ENCODE assay signal across 10 cellular contexts in the genomic region with DNA sequence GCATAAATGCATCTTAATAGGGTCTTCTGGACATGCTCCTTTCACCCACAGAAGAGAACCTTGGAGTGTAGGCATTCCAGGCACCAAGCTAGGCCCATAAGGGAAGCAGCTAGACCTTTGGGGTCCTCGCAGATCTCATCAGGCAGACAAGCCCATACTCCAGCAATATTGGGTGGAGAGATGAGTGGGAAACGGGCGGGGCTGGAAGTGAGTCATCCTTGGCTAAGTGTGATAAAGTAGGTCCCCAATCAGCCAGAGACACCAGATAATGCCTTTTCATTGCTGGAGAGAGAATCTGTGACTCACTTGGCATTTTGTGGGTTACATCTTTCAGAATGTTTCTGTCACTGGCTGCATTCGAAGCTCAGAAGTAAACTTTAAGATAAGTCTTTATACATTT.
DNase-seq lines count a peak whose midpoint lies in the region; ATAC-seq and TF ChIP-seq lines count a peak whose summit lies in the region.
"Had no signal": no experiment of that assay in that cellular context is flagged by ENCODE, and none has a peak within 500 bp of the region (broad histone marks: within the 10 kb centered on the region; RNA-seq: fewer than 3 reads in every experiment).

No MANE protein-coding gene starts in this region.

- DNase-seq in HCEC 1CT = peak; percentile 46
- DNase-seq in RWPE2 (ENCODE audit: low spot score) = no peak
- peak; percentile 10 for DNase-seq in amniotic stem cell (lab: John Stamatoyannopoulos, UW)
- DNase-seq in stimulated activated CD4-positive, alpha-beta T cell treated with anti-CD3 and anti-CD28 coated beads, Interleukin-4, amount 100 ng/mL, for 1 hour = peak; percentile 39
- DNase-seq in mesenteric fat pad (ENCODE audit: low spot score) = no peak
- DNase-seq in progenitor cell of endocrine pancreas (ENCODE audit: low spot score, unreplicated experiment) = no peak
- DNase-seq: effector CD4-positive, alpha-beta T cell; NCI-H146 had no signal

- H3K27me3 Mint-ChIP-seq in progenitor cell of endocrine pancreas = no peaks in the 10 kb centered on the region

- H3K4me1 Mint-ChIP-seq in progenitor cell of endocrine pancreas (ENCODE audit: low read depth) = peaks cover 2% of the 10 kb centered on the region
- H3K4me1 Mint-ChIP-seq: mesothelial cell of epicardium had no signal

- H3K27me3 ChIP-seq in RWPE2 (ENCODE audit: insufficient read depth, poor library complexity, severe bottlenecking) = no peaks in the 10 kb centered on the region

- H3K4me3 ChIP-seq in RWPE2 (ENCODE audit: severe bottlenecking) = no peak overlapping the region

- no peak overlapping the region for H3K27ac Mint-ChIP-seq in progenitor cell of endocrine pancreas
- H3K27ac Mint-ChIP-seq: mesothelial cell of epicardium had no signal

- no peak overlapping the region for H3K27ac ChIP-seq in RWPE2 (ENCODE audit: poor library complexity, severe bottlenecking)

- H3K9me3 ChIP-seq in RWPE2 (ENCODE audit: severe bottlenecking) = no peaks in the 10 kb centered on the region

- no peak for TF ChIP-seq CTCF in RWPE2 (IDR thresholded peaks at IDR 0.05; ENCODE audit: poor library complexity, severe bottlenecking)
- TF ChIP-seq CTCF in progenitor cell of endocrine pancreas (IDR thresholded peaks at IDR 0.05; ENCODE audit: unreplicated experiment) = no peak

- ATAC-seq in RWPE2 (ENCODE audit: low read depth) (peak; percentile 36; the same call in 1 of the 3 replicates), HG02970 (IDR thresholded peaks at IDR 0.05; ENCODE audit: low FRiP score, unreplicated experiment) (no peak)

- no peaks in the 10 kb centered on the region for H3K9me3 Mint-ChIP-seq in progenitor cell of endocrine pancreas (ENCODE audit: low read depth)
- H3K9me3 Mint-ChIP-seq: mesothelial cell of epicardium had no signal

- no peak overlapping the region for H3K4me3 Mint-ChIP-seq in progenitor cell of endocrine pancreas (ENCODE audit: low read depth)
- H3K4me3 Mint-ChIP-seq: mesothelial cell of epicardium had no signal

- H3K36me3 ChIP-seq in RWPE2 (ENCODE audit: low read depth) = no peaks in the 10 kb centered on the region

- H3K36me3 Mint-ChIP-seq in progenitor cell of endocrine pancreas (ENCODE audit: insufficient read depth) = no peaks in the 10 kb centered on the region
- H3K36me3 Mint-ChIP-seq: mesothelial cell of epicardium had no signal

- H3K4me1 ChIP-seq in RWPE2 (ENCODE audit: insufficient read depth, poor library complexity, severe bottlenecking) = no peaks in the 10 kb centered on the region

Comparison
In these comparisons a context has a peak if more than half of its experiments do, and no peak if none do; other contexts are left out.
1. DNase-seq: peak in HCEC 1CT (single experiment), amniotic stem cell (single experiment) and stimulated activated CD4-positive, alpha-beta T cell treated with anti-CD3 and anti-CD28 coated beads, Interleukin-4, amount 100 ng/mL, for 1 hour (single experiment); none in RWPE2 (single experiment), mesenteric fat pad (single experiment) and progenitor cell of endocrine pancreas (single experiment).